29 cellular contexts compared by ENCODE assay signal in genomic region chr19:23049256-23049655, GRCh38. TPM values are rescaled to one million over a fixed set of nuclear protein-coding genes. Genes with fewer than 3 reads are reported as not detected.
"Had no signal": no experiment of that assay in that cellular context is flagged by ENCODE, and none has a peak within 500 bp of the region (broad histone marks: within the 10 kb centered on the region; RNA-seq: fewer than 3 reads in every experiment).

No MANE protein-coding gene starts in this region.

- H3K36me3 ChIP-seq: colonic mucosa, esophagus muscularis mucosa, esophagus squamous epithelium, gastrocnemius medialis, gastroesophageal sphincter, heart right ventricle had no signal

- ATAC-seq: effector memory CD8-positive, alpha-beta T cell; esophagus mucosa; foreskin keratinocyte; gastrocnemius medialis; gastroesophageal sphincter; heart right ventricle had no signal

- DNase-seq: colonic mucosa; cortex of kidney; dermis blood vessel endothelial cell; dorsolateral prefrontal cortex; effector CD4-positive, alpha-beta T cell; effector CD8-positive, alpha-beta T cell; effector memory CD4-positive, alpha-beta T cell; effector memory CD8-positive, alpha-beta T cell; endodermal cell; erythroblast; esophagus squamous epithelium; foreskin fibroblast; foreskin keratinocyte; foreskin melanocyte; gastrocnemius medialis; glutamatergic neuron; head of caudate nucleus; heart right ventricle had no signal

- H3K4me3 ChIP-seq: colonic mucosa, coronary artery, dorsolateral prefrontal cortex, esophagus muscularis mucosa, esophagus squamous epithelium, gastrocnemius medialis, gastroesophageal sphincter, heart right ventricle had no signal

- H3K4me1 ChIP-seq: colonic mucosa, esophagus muscularis mucosa, esophagus squamous epithelium, foreskin keratinocyte, gastrocnemius medialis, gastroesophageal sphincter, heart right ventricle had no signal

- H3K27me3 ChIP-seq: colonic mucosa, dorsolateral prefrontal cortex, esophagus muscularis mucosa, esophagus squamous epithelium, foreskin keratinocyte, gastrocnemius medialis, gastroesophageal sphincter, heart right ventricle had no signal

- H3K9me3 ChIP-seq: colonic mucosa, esophagus muscularis mucosa, gastrocnemius medialis, gastroesophageal sphincter had no signal

- H3K27ac ChIP-seq: colonic mucosa, coronary artery, dorsolateral prefrontal cortex, epithelial cell of prostate, esophagus muscularis mucosa, esophagus squamous epithelium, foreskin keratinocyte, gastrocnemius medialis, gastroesophageal sphincter, heart right ventricle had no signal

RNA-seq across cellular contexts. Expression of gene ZNF728, which starts 46.3 kb away (rescaled TPM):
- total RNA-seq: dermis microvascular lymphatic vessel endothelial cell, endodermal cell, endothelial cell of umbilical vein, epithelial cell of proximal tubule, esophagus mucosa, fibroblast of villous mesenchyme, foreskin keratinocyte, gastrocnemius medialis, glomerular endothelial cell had no signal
- polyA plus RNA-seq: endothelial cell of umbilical vein, fibroblast of lung, foreskin keratinocyte had no signal
